In genomic region chr15:75452364-75452967, GRCh38 we compare ENCODE assay signal across 8 cellular contexts. TPM values are rescaled to one million over a fixed set of nuclear protein-coding genes. Genes with fewer than 3 reads are reported as not detected.
DNase-seq lines count a peak whose midpoint lies in the region; ATAC-seq and TF ChIP-seq lines count a peak whose summit lies in the region.

No MANE protein-coding gene starts in this region.

- H3K9me3 Mint-ChIP-seq in activated naive CD4-positive, alpha-beta T cell treated with anti-CD3 and anti-CD28 coated beads for 36 hours: no peaks in the 10 kb centered on the region

- no peaks in the 10 kb centered on the region for H3K9me3 ChIP-seq in MM.1S (replicated peaks; ENCODE audit: insufficient read depth, low read length)

- H3K4me1 Mint-ChIP-seq in activated naive CD4-positive, alpha-beta T cell treated with anti-CD3 and anti-CD28 coated beads for 36 hours (ENCODE audit: low read depth): peaks cover 37% of the 10 kb centered on the region

- H3K4me1 ChIP-seq in MM.1S (ENCODE audit: low read length): peaks cover 14% of the 10 kb centered on the region

- H3K9me2 ChIP-seq in MM.1S (replicated peaks; ENCODE audit: insufficient read depth, low read length): no peaks in the 10 kb centered on the region

- H2AFZ ChIP-seq in MM.1S (ENCODE audit: low read length): 0 out of 2 replicates have a peak overlapping the region, but pooled peaks have one; percentile 10

- peaks cover 21% of the 10 kb centered on the region for H4K20me1 ChIP-seq in MM.1S (ENCODE audit: insufficient read depth, low read length)

- peak overlapping the region; percentile 71 for H3K4me3 ChIP-seq in MM.1S (ENCODE audit: low read length)

- peak overlapping the region; percentile 96 for H3K9ac ChIP-seq in MM.1S (ENCODE audit: low read length)

- H3K27ac Mint-ChIP-seq in activated naive CD4-positive, alpha-beta T cell treated with anti-CD3 and anti-CD28 coated beads for 36 hours: peak overlapping the region; percentile 98

- H3K4me3 Mint-ChIP-seq in activated naive CD4-positive, alpha-beta T cell treated with anti-CD3 and anti-CD28 coated beads for 36 hours: peak overlapping the region; percentile 98

- H3K27ac ChIP-seq in MM.1S (ENCODE audit: low read length) (peak overlapping the region; percentile 98), temporal lobe (ENCODE audit: low read depth, low read length) (peak overlapping the region; percentile 94)

- in situ Hi-C loops in SK-MEL-5 (cut with HindIII; ENCODE audit: low pct_unique_long_range_greater_than_20kb, low sequenced_read_pairs): no loop called here

- H3K36me3 ChIP-seq in MM.1S (replicated peaks; ENCODE audit: insufficient read depth, low read length): no peaks in the 10 kb centered on the region

- H3K4me2 ChIP-seq in MM.1S (ENCODE audit: low read depth, low read length): peak overlapping the region; percentile 93

- CTCF ChIA-PET in activated naive CD4-positive, alpha-beta T cell treated with anti-CD3 and anti-CD28 coated beads for 36 hours (lab: Charles Lee): interaction anchor here (0.7 to 2.2 kb wide), 5 partner anchors 85 to 188 kb away, joined by 3 to 12 read pairs (median 8); partner anchors contain the start of genes IMP3, MAN2C1 and SNUPN

- peaks cover 2% of the 10 kb centered on the region for H3K36me3 Mint-ChIP-seq in activated naive CD4-positive, alpha-beta T cell treated with anti-CD3 and anti-CD28 coated beads for 36 hours (ENCODE audit: low read depth)

- peaks cover 45% of the 10 kb centered on the region for H3F3A ChIP-seq in MM.1S (ENCODE audit: insufficient read depth, low read length)

- peak; percentile 29 for DNase-seq in DMS79 treated with DMSO at 0.1 percent for 48 hours (lab: John Stamatoyannopoulos, UW)
- peak; percentile 91 for DNase-seq in MM.1S
- peak; percentile 82 for DNase-seq in SK-MEL-5 (ENCODE audit: low read depth, low spot score)
- DNase-seq in activated naive CD4-positive, alpha-beta T cell treated with anti-CD3 and anti-CD28 coated beads for 36 hours: peak; percentile 89
- peak; percentile 69 for DNase-seq in germinal center (ENCODE audit: low spot score)
- DNase-seq in occipital lobe (lab: John Stamatoyannopoulos, UW): peak; percentile 62

- peaks cover 43% of the 10 kb centered on the region for H3K79me2 ChIP-seq in MM.1S (ENCODE audit: low read length)

- no peaks in the 10 kb centered on the region for H3K27me3 Mint-ChIP-seq in activated naive CD4-positive, alpha-beta T cell treated with anti-CD3 and anti-CD28 coated beads for 36 hours (ENCODE audit: low read depth)

- no peak for TF ChIP-seq CTCF in MM.1S (IDR thresholded peaks at IDR 0.05; ENCODE audit: low read length)

- intact Hi-C loops in activated naive CD4-positive, alpha-beta T cell treated with anti-CD3 and anti-CD28 coated beads for 36 hours (cut with micrococcal nuclease): loop anchor here (2.0 to 10.0 kb wide), 8 partner anchors 392 to 1542 kb away; partner anchors contain the start of genes ARID3B, EDC3, FBXO22 and PML

- no peak for ATAC-seq in GM21367 (IDR thresholded peaks at IDR 0.05; ENCODE audit: unreplicated experiment)

- H3K27me3 ChIP-seq in MM.1S (replicated peaks; ENCODE audit: insufficient read depth, low read length): no peaks in the 10 kb centered on the region

RNA-seq across cellular contexts. Expression of gene SIN3A, which starts 1.0 kb away (rescaled TPM):
- total RNA-seq in SK-MEL-5 (2014; rRNA removed; shearing (Covaris generic)): 18.9 and 20.6 TPM in 2 replicates
- 36.5 and 54.0 TPM in 2 replicates for polyA plus RNA-seq in SK-MEL-5 (2015; cell fraction: cytosol; rRNA removed)
- 19.4 and 46.4 TPM in 2 replicates for polyA plus RNA-seq in SK-MEL-5 (2015; cell fraction: nucleus; rRNA removed)
- 10 to 100 TPM; 83.6 to 84.7 TPM for total RNA-seq in activated naive CD4-positive, alpha-beta T cell treated with anti-CD3 and anti-CD28 coated beads for 36 hours
- total RNA-seq in occipital lobe (34.8 TPM), temporal lobe (30.2 TPM)

Comparison
In these comparisons a context has a peak if more than half of its experiments do, and no peak if none do; other contexts are left out.
1. DNase-seq: peak in every context shown above with its lines; median percentile 91 in MM.1S; 89 in activated naive CD4-positive, alpha-beta T cell treated with anti-CD3 and anti-CD28 coated beads for 36 hours; 82 in SK-MEL-5; 69 in germinal center; 62 in occipital lobe; 29 in DMS79 treated with DMSO at 0.1 percent for 48 hours.